Comparison of ENCODE assay signal across 15 cellular contexts in the genomic region with DNA sequence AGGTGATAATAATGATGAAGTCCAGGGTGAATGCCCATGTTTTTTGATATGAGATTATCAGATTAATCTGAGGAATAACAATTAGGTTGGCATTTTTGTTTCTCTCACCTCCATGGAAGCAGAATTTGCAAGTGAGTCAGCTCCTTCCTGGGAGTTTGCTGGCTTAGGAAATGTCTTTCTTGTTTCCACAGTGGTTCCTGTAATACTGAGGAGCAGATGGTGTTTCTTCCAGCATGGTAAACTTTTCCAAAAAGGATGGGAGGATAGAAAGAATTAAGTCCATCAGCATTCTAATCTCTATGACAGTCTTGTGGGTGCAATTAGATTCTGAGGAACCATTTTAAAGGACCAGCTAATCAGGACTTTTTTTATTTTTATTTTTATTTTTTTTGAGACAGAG.
DNase-seq lines count a peak whose midpoint lies in the region; TF ChIP-seq lines count a peak whose summit lies in the region.
"Had no signal": no experiment of that assay in that cellular context is flagged by ENCODE, and none has a peak within 500 bp of the region (broad histone marks: within the 10 kb centered on the region; RNA-seq: fewer than 3 reads in every experiment).

No MANE protein-coding gene starts in this region.

- peak; percentile 60 for DNase-seq in NCI-H82 (lab: John Stamatoyannopoulos, UW)
- DNase-seq in NCI-H82 treated with DMSO at 0.1 percent for 48 hours (lab: John Stamatoyannopoulos, UW; ENCODE audit: unreplicated experiment), result no peak
- peak; percentile 26 for DNase-seq in NCI-H446 treated with DMSO at 0.1 percent for 48 hours (lab: John Stamatoyannopoulos, UW)
- DNase-seq in foreskin fibroblast, result peak; percentile 8 to 46
- no peak for DNase-seq in stimulated activated CD4-positive, alpha-beta T cell treated with anti-CD3 and anti-CD28 coated beads, Interleukin-12 subunit alpha, Interleukin-12 subunit beta, amount 100 ng/mL, for 4 hours
- no peak for DNase-seq in stimulated activated naive CD4-positive, alpha-beta T cell treated with Interleukin-2 at 50 U/mL for 16 hours (lab: John Stamatoyannopoulos, UW)
- DNase-seq: Caco-2; CD4-positive, CD25-positive, alpha-beta regulatory T cell; CD8-positive, alpha-beta T cell; DMS53; DMS79 treated with DMSO at 0.1 percent for 48 hours; GM23248; H7; HCEC 1CT had no signal

- TF ChIP-seq CTCF in foreskin fibroblast (IDR thresholded peaks at IDR 0.05; ENCODE audit: low read depth, low read length), result no peak

- H3K4me3 ChIP-seq in foreskin fibroblast (ENCODE audit: low read depth in 1 of 2, low read length in 2 of 2), result no peak overlapping the region
- H3K4me3 ChIP-seq: BLaER1, GM23248 had no signal

Comparison
In these comparisons a context has a peak if more than half of its experiments do, and no peak if none do; other contexts are left out.
1. DNase-seq: peak in NCI-H82 (single experiment), NCI-H446 treated with DMSO at 0.1 percent for 48 hours (single experiment) and foreskin fibroblast (2 of 2); none in NCI-H82 treated with DMSO at 0.1 percent for 48 hours (single experiment), stimulated activated CD4-positive, alpha-beta T cell treated with anti-CD3 and anti-CD28 coated beads, Interleukin-12 subunit alpha, Interleukin-12 subunit beta, amount 100 ng/mL, for 4 hours (single experiment) and stimulated activated naive CD4-positive, alpha-beta T cell treated with Interleukin-2 at 50 U/mL for 16 hours (single experiment).